ENCODE assay signal across 17 cellular contexts in genomic region chr20:47297746-47298145, GRCh38.
"Had no signal": no experiment of that assay in that cellular context is flagged by ENCODE, and none has a peak within 500 bp of the region (broad histone marks: within the 10 kb centered on the region; RNA-seq: fewer than 3 reads in every experiment).

No MANE protein-coding gene starts in this region.

- H3K9me3 ChIP-seq: breast epithelium, left ventricle myocardium inferior, neutrophil, prostate gland, right lobe of liver, spleen, suprapubic skin had no signal

- H3K27me3 ChIP-seq: breast epithelium, neutrophil, right lobe of liver, spleen, suprapubic skin had no signal

- H3K4me3 ChIP-seq: breast epithelium, left ventricle myocardium inferior, prostate gland, right lobe of liver, spleen, suprapubic skin had no signal

- H3K27ac Mint-ChIP-seq: activated CD4-positive, alpha-beta T cell treated with anti-CD3 and anti-CD28 coated beads, Interleukin-2, amount 10 ng/mL, durations not matched to agents 24 days and 14 days; activated naive CD8-positive, alpha-beta T cell treated with anti-CD3 and anti-CD28 coated beads for 36 hours had no signal

- H3K36me3 ChIP-seq: prostate gland had no signal

- H3K9me3 Mint-ChIP-seq: activated CD4-positive, alpha-beta T cell treated with anti-CD3 and anti-CD28 coated beads, Interleukin-2, amount 10 ng/mL, durations not matched to agents 24 days and 14 days; activated naive CD8-positive, alpha-beta T cell treated with anti-CD3 and anti-CD28 coated beads for 36 hours; T-helper 1 cell treated with Interleukin-12 subunit alpha and Interleukin-12 subunit beta and Interleukin-4 antibody, amounts not matched to agents 30 μg/mL and 1 μg/mL, for 36 hours had no signal

- DNase-seq: activated CD4-positive, alpha-beta T cell treated with anti-CD3 and anti-CD28 coated beads, Interleukin-2, amount 10 ng/mL, durations not matched to agents 24 days and 14 days; activated CD8-positive, alpha-beta memory T cell treated with anti-CD3 and anti-CD28 coated beads for 24 hours; activated gamma-delta T cell; activated naive CD8-positive, alpha-beta T cell treated with anti-CD3 and anti-CD28 coated beads for 36 hours; effector CD4-positive, alpha-beta T cell; islet precursor cell; left ventricle myocardium inferior; right lobe of liver; spleen; stimulated activated CD4-positive, alpha-beta T cell treated with anti-CD3 and anti-CD28 coated beads, Interleukin-2, amount 100 ng/mL, for 24 hours; stimulated activated naive CD4-positive, alpha-beta T cell had no signal

- H3K4me1 ChIP-seq: breast epithelium, prostate gland, right lobe of liver, suprapubic skin had no signal

- FAIRE-seq: frontal cortex had no signal

- H3K4me3 Mint-ChIP-seq: activated CD4-positive, alpha-beta T cell treated with anti-CD3 and anti-CD28 coated beads, Interleukin-2, amount 10 ng/mL, durations not matched to agents 24 days and 14 days; activated naive CD8-positive, alpha-beta T cell treated with anti-CD3 and anti-CD28 coated beads for 36 hours; T-helper 1 cell treated with Interleukin-12 subunit alpha and Interleukin-12 subunit beta and Interleukin-4 antibody, amounts not matched to agents 30 μg/mL and 1 μg/mL, for 36 hours had no signal

- H3K27me3 Mint-ChIP-seq: activated CD4-positive, alpha-beta T cell treated with anti-CD3 and anti-CD28 coated beads, Interleukin-2, amount 10 ng/mL, durations not matched to agents 24 days and 14 days; activated naive CD8-positive, alpha-beta T cell treated with anti-CD3 and anti-CD28 coated beads for 36 hours had no signal

- H3K27ac ChIP-seq: left ventricle myocardium inferior, neutrophil, prostate gland, right lobe of liver, suprapubic skin had no signal
